Comparison of ENCODE assay signal across 11 cellular contexts in genomic region chr12:49824886-49825285, GRCh38. TPM values are rescaled to one million over a fixed set of nuclear protein-coding genes. Genes with fewer than 3 reads are reported as not detected.
DNase-seq lines count a peak whose midpoint lies in the region; ATAC-seq, FAIRE-seq and TF ChIP-seq lines count a peak whose summit lies in the region.
"Had no signal": no experiment of that assay in that cellular context is flagged by ENCODE, and none has a peak within 500 bp of the region (broad histone marks: within the 10 kb centered on the region; RNA-seq: fewer than 3 reads in every experiment).

No MANE protein-coding gene starts in this region.

- peaks cover 53% of the 10 kb centered on the region for H3K4me1 Mint-ChIP-seq in nephron progenitor cell

- CTCF ChIA-PET in endothelial cell of umbilical vein (lab: Charles Lee) = interaction anchor here (2.6 to 6.1 kb wide), 2 partner anchors 14 to 20 kb away, joined by 8 to 53 read pairs; no protein-coding TSS in a partner anchor
- CTCF ChIA-PET in A673 (lab: Charles Lee) = no interaction called here

- H3K27ac ChIP-seq in BLaER1 (no peak overlapping the region), RWPE2 (ENCODE audit: poor library complexity, severe bottlenecking) (peak overlapping the region; percentile 15), endothelial cell of umbilical vein (ENCODE audit: insufficient read depth, low read depth, low read length) (peak overlapping the region; percentile 72), A673 (ENCODE audit: low read depth, low read length, poor library complexity, severe bottlenecking) (no peak overlapping the region)

- no peaks in the 10 kb centered on the region for H3K27me3 ChIP-seq in BLaER1
- no peaks in the 10 kb centered on the region for H3K27me3 ChIP-seq in RWPE2 (ENCODE audit: insufficient read depth, poor library complexity, severe bottlenecking)
- no peaks in the 10 kb centered on the region for H3K27me3 ChIP-seq in endothelial cell of umbilical vein (ENCODE audit: control insufficient read depth in 2 of 2, insufficient read depth in 2 of 2, low read length in 2 of 2)
- no peaks in the 10 kb centered on the region for H3K27me3 ChIP-seq in A673 (replicated peaks; ENCODE audit: insufficient read depth, low read depth, low read length, poor library complexity)

- intact Hi-C loops in endothelial cell of umbilical vein (cut with micrococcal nuclease) (loop anchor here (5.0 kb wide), 1 partner anchor 188 kb away; no protein-coding TSS in a partner anchor), A673 (cut with micrococcal nuclease; ENCODE audit: unreplicated experiment) (no loop called here)

- peaks cover 17% of the 10 kb centered on the region for H3K36me3 Mint-ChIP-seq in nephron progenitor cell (ENCODE audit: low read depth)

- H4K20me1 ChIP-seq in BLaER1 (peaks cover 60% of the 10 kb centered on the region), endothelial cell of umbilical vein (replicated peaks; ENCODE audit: control insufficient read depth, extremely low read depth, insufficient read depth, low read length) (no peaks in the 10 kb centered on the region)

- H3K4me1 ChIP-seq in BLaER1 = peaks cover 74% of the 10 kb centered on the region
- H3K4me1 ChIP-seq in RWPE2 (ENCODE audit: insufficient read depth, poor library complexity, severe bottlenecking) = peaks cover 17% of the 10 kb centered on the region
- H3K4me1 ChIP-seq in endothelial cell of umbilical vein (ENCODE audit: control insufficient read depth, extremely low read depth, insufficient read depth, low read length) = peaks cover 55% of the 10 kb centered on the region
- H3K4me1 ChIP-seq in A673 (ENCODE audit: insufficient read depth, low read length, poor library complexity, severe bottlenecking) = peaks cover 23% of the 10 kb centered on the region

- TF ChIP-seq POLR2A in endothelial cell of umbilical vein (IDR thresholded peaks at IDR 0.05; ENCODE audit: low read depth, low read length) = no peak

- DNase-seq in RWPE2 (ENCODE audit: low spot score) (no peak), endothelial cell of umbilical vein (ENCODE audit: low read depth, low spot score) (peak; percentile 33), nephron progenitor cell (no peak), A673 (ENCODE audit: low spot score) (no peak)
- DNase-seq: Caco-2, T-helper 1 cell had no signal

- H3K4me3 Mint-ChIP-seq in nephron progenitor cell = peak overlapping the region; percentile 32
- H3K4me3 Mint-ChIP-seq: central memory CD8-positive, alpha-beta T cell had no signal

- dilution Hi-C loops in endothelial cell of umbilical vein (cut with MboI; ENCODE audit: extremely low pct_ligation_motif_present, low sequenced_read_pairs) = no loop called here

- TF ChIP-seq CTCF in RWPE2 (IDR thresholded peaks at IDR 0.05; ENCODE audit: poor library complexity, severe bottlenecking) (no peak), endothelial cell of umbilical vein (IDR thresholded peaks at IDR 0.05; ENCODE audit: extremely low read depth in 1 of 2, insufficient read depth in 1 of 2, low read depth in 1 of 2, low read length in 2 of 2) (no peak), nephron progenitor cell (IDR thresholded peaks at IDR 0.05) (no peak), A673 (conservative IDR thresholded peaks at IDR 0.05; ENCODE audit: low read depth, low read length) (no peak)

- BruUV-seq in endothelial cell of umbilical vein (replicated peaks; lab: Mats Ljungman, UMichigan) (no TSS peak), A673 (replicated peaks; lab: Mats Ljungman, UMichigan) (no TSS peak)

- H3K9me1 ChIP-seq in endothelial cell of umbilical vein (replicated peaks; ENCODE audit: control insufficient read depth, extremely low read depth, insufficient read depth, low read length) = no peaks in the 10 kb centered on the region

- H3K79me2 ChIP-seq in endothelial cell of umbilical vein (ENCODE audit: control insufficient read depth, insufficient read depth, low read length) = peaks cover 61% of the 10 kb centered on the region

- no peak overlapping the region for H3K27ac Mint-ChIP-seq in nephron progenitor cell

- no peaks in the 10 kb centered on the region for H3K9me3 Mint-ChIP-seq in nephron progenitor cell
- H3K9me3 Mint-ChIP-seq: central memory CD8-positive, alpha-beta T cell had no signal

- H3K4me3 ChIP-seq in BLaER1 (no peak overlapping the region), RWPE2 (ENCODE audit: severe bottlenecking) (no peak overlapping the region), endothelial cell of umbilical vein (replicated peaks in 1 of 3; ENCODE audit: insufficient read depth in 1 of 3, low read depth in 1 of 3, low read length in 3 of 3) (no peak overlapping the region), A673 (ENCODE audit: low read depth, low read length, poor library complexity, severe bottlenecking) (no peak overlapping the region)

- H3K36me3 ChIP-seq in BLaER1 = peaks cover 12% of the 10 kb centered on the region; the same call in 1 of the 2 replicates
- no peaks in the 10 kb centered on the region; the same call in 1 of the 2 replicates for H3K36me3 ChIP-seq in RWPE2 (ENCODE audit: low read depth)
- peaks cover 0 to 4% of the 10 kb centered on the region in 2 experiments for H3K36me3 ChIP-seq in endothelial cell of umbilical vein (ENCODE audit: control insufficient read depth in 2 of 2, extremely low read depth in 1 of 2, insufficient read depth in 2 of 2, low read length in 2 of 2)
- H3K36me3 ChIP-seq in A673 (ENCODE audit: insufficient read depth, low read length, poor library complexity, severe bottlenecking) = no peaks in the 10 kb centered on the region

- H3K9me3 ChIP-seq in BLaER1 = no peaks in the 10 kb centered on the region
- no peaks in the 10 kb centered on the region for H3K9me3 ChIP-seq in RWPE2 (ENCODE audit: severe bottlenecking)
- no peaks in the 10 kb centered on the region for H3K9me3 ChIP-seq in endothelial cell of umbilical vein (replicated peaks; ENCODE audit: control insufficient read depth, insufficient read depth, low read length)
- H3K9me3 ChIP-seq in A673 (ENCODE audit: low read depth, low read length, poor library complexity, severe bottlenecking) = no peaks in the 10 kb centered on the region
- H3K9me3 ChIP-seq: Caco-2 had no signal

- POLR2A ChIA-PET in endothelial cell of umbilical vein (lab: Charles Lee) (interaction anchor here (0.6 to 0.8 kb wide), 2 partner anchors 84 to 693 kb away, joined by 3 read pairs; partner anchors contain the start of genes TMBIM6 and TUBA1B), A673 (lab: Charles Lee; ENCODE audit: low non-redundant PET) (no interaction called here)

- H3K9ac ChIP-seq in BLaER1 (no peak overlapping the region), endothelial cell of umbilical vein (replicated peaks; ENCODE audit: extremely low read depth, insufficient read depth, low read length) (no peak overlapping the region)

- H2AFZ ChIP-seq in endothelial cell of umbilical vein (ENCODE audit: low read depth, low read length) = no peak overlapping the region

- ATAC-seq in RWPE2 (ENCODE audit: low read depth) (no peak), HG02763 (IDR thresholded peaks at IDR 0.05; ENCODE audit: unreplicated experiment) (no peak), HG02571 (IDR thresholded peaks at IDR 0.05; ENCODE audit: unreplicated experiment) (no peak), GM21526 (IDR thresholded peaks at IDR 0.05; ENCODE audit: low FRiP score, unreplicated experiment) (no peak)

- peak; percentile 99 for FAIRE-seq in endothelial cell of umbilical vein (lab: Jason Lieb, UNC)

- peak overlapping the region; percentile 98 for H3K4me2 ChIP-seq in BLaER1
- H3K4me2 ChIP-seq in endothelial cell of umbilical vein (ENCODE audit: insufficient read depth, low read length) = peak overlapping the region; percentile 26

- no peaks in the 10 kb centered on the region for H3K27me3 Mint-ChIP-seq in nephron progenitor cell (ENCODE audit: low read depth, poor library complexity)
- H3K27me3 Mint-ChIP-seq: central memory CD8-positive, alpha-beta T cell had no signal

TF ChIP-seq in endothelial cell of umbilical vein, 7 proteins besides CTCF, POLR2A, EP300 and RAD21:
- TF ChIP-seq JUN (IDR thresholded peaks at IDR 0.05; ENCODE audit: borderline replicate concordance, insufficient read depth, insufficient read length, low read depth) (peak; percentile 45), POLR2AphosphoS5 (IDR thresholded peaks at IDR 0.05; ENCODE audit: insufficient read depth, low read depth, low read length) (no peak), FOS (IDR thresholded peaks at IDR 0.05; ENCODE audit: borderline replicate concordance, insufficient read depth, low read length) (peak; percentile 70), MYC (IDR thresholded peaks at IDR 0.05; ENCODE audit: low read depth, low read length) (no peak), EZH2 (IDR thresholded peaks at IDR 0.05; ENCODE audit: borderline replicate concordance, low read depth, low read length, severe bottlenecking) (no peak)
- TF ChIP-seq, protein P1, sequence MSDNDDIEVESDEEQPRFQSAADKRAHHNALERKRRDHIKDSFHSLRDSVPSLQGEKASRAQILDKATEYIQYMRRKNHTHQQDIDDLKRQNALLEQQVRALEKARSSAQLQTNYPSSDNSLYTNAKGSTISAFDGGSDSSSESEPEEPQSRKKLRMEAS (IDR thresholded peaks at IDR 0.05; ENCODE audit: insufficient read depth, insufficient read length) = no peak
TF ChIP-seq in endothelial cell of umbilical vein: peak in this region for 2.

RNA-seq across cellular contexts. Expression of gene NCKAP5L, which starts 3.3 kb away (rescaled TPM):
- 46.1 and 52.1 TPM in 2 replicates for total RNA-seq in endothelial cell of umbilical vein
- 17.4 and 22.7 TPM in 2 replicates for polyA plus RNA-seq in endothelial cell of umbilical vein
- 10.1 and 15.0 TPM in 2 replicates for polyA plus RNA-seq in endothelial cell of umbilical vein (2011; cell fraction: cytosol; rRNA removed)
- 42.4 and 45.5 TPM in 2 replicates for polyA plus RNA-seq in endothelial cell of umbilical vein (2011; cell fraction: nucleus; rRNA removed)
- polyA plus RNA-seq in endothelial cell of umbilical vein (2012) = 18.4 and 23.6 TPM in 2 replicates
- polyA minus RNA-seq in endothelial cell of umbilical vein = 23.1 and 25.5 TPM in 2 replicates
- polyA minus RNA-seq in endothelial cell of umbilical vein (2011; cell fraction: cytosol; rRNA and poly(A)+ RNA removed) = 7.8 TPM
- 29.3 and 38.6 TPM in 2 replicates for polyA minus RNA-seq in endothelial cell of umbilical vein (2011; cell fraction: nucleus; rRNA and poly(A)+ RNA removed)
- total RNA-seq in A673 (2021) = 28.2 and 29.0 TPM in 2 replicates

RNA-seq across cellular contexts. Expression of gene BCDIN3D, which starts 18.0 kb away (rescaled TPM):
- total RNA-seq in endothelial cell of umbilical vein (2.5 and 3.1 TPM in 2 replicates), A673 (2021) (5.7 and 6.4 TPM in 2 replicates)
- polyA plus RNA-seq in endothelial cell of umbilical vein = 1.8 TPM in 2 replicates
- polyA plus RNA-seq in endothelial cell of umbilical vein (2011; cell fraction: cytosol; rRNA removed) = 1.5 and 1.7 TPM in 2 replicates
- polyA plus RNA-seq in endothelial cell of umbilical vein (2011; cell fraction: nucleus; rRNA removed) = 1.4 and 1.5 TPM in 2 replicates
- 1.1 and 2.1 TPM in 2 replicates for polyA plus RNA-seq in endothelial cell of umbilical vein (2012)
- polyA minus RNA-seq in endothelial cell of umbilical vein = 0.92 and 2.1 TPM in 2 replicates
- 1.9 TPM for polyA minus RNA-seq in endothelial cell of umbilical vein (2011; cell fraction: cytosol; rRNA and poly(A)+ RNA removed)
- polyA minus RNA-seq in endothelial cell of umbilical vein (2011; cell fraction: nucleus; rRNA and poly(A)+ RNA removed) = 1.2 and 2.4 TPM in 2 replicates

Comparison
In these comparisons a context has a peak if more than half of its experiments do, and no peak if none do; other contexts are left out.
1. H3K27ac ChIP-seq: peak in RWPE2 (single experiment) and endothelial cell of umbilical vein (single experiment); none in BLaER1 (single experiment) and A673 (single experiment).